25 cellular contexts compared by ENCODE assay signal in genomic region chr13:80605007-80605406, GRCh38.
"Had no signal": no experiment of that assay in that cellular context is flagged by ENCODE, and none has a peak within 500 bp of the region (broad histone marks: within the 10 kb centered on the region; RNA-seq: fewer than 3 reads in every experiment).

No MANE protein-coding gene starts in this region.

- H3K27me3 ChIP-seq: ascending aorta, body of pancreas had no signal

- DNase-seq: activated CD4-positive, alpha-beta T cell treated with anti-CD3 and anti-CD28 coated beads for 48 hours; activated CD4-positive, alpha-beta T cell treated with anti-CD3 and anti-CD28 coated beads, Interleukin-2, amount 50 U/mL, for 4 hours; activated CD4-positive, CD25-positive, alpha-beta regulatory T cell treated with anti-CD3 and anti-CD28 coated beads, Interleukin-2, amount 50 U/mL, for 72 hours; activated CD8-positive, alpha-beta memory T cell treated with anti-CD3 and anti-CD28 coated beads, Interleukin-2, amount 50 U/mL, for 48 hours; activated CD8-positive, alpha-beta T cell treated with anti-CD3 and anti-CD28 coated beads, Interleukin-2, amount 10 ng/mL, durations not matched to agents 7 days and 5 days; activated naive CD4-positive, alpha-beta T cell treated with anti-CD3 and anti-CD28 coated beads, Interleukin-2, amount 50 U/mL, for 16 hours; activated naive CD8-positive, alpha-beta T cell treated with anti-CD3 and anti-CD28 coated beads, Interleukin-2, amount 10 ng/mL, durations not matched to agents 7 days and 5 days; activated T-cell treated with anti-CD3 and anti-CD28 coated beads, Interleukin-2, amount 50 U/mL, for 1 hour; body of pancreas; NCI-H1092 treated with DMSO at 0.1 percent for 48 hours; NCI-H1417 treated with DMSO at 0.1 percent for 48 hours; NCI-H1694; NCI-H2029; NCI-H2107; NCI-H2171 treated with DMSO at 0.1 percent for 48 hours; NCI-H345; NCI-H510A; NCI-H526 treated with DMSO at 0.1 percent for 48 hours; NCI-H82; RPMI8226; SHP77 had no signal

- ATAC-seq: activated CD8-positive, alpha-beta T cell treated with anti-CD3 and anti-CD28 coated beads, Interleukin-2, amount 10 ng/mL, durations not matched to agents 7 days and 5 days; body of pancreas; Panc1; WTC11 had no signal

- H3K4me3 ChIP-seq: ascending aorta, body of pancreas had no signal

- H3K9me3 ChIP-seq: ascending aorta, body of pancreas had no signal

- H3K27ac ChIP-seq: ascending aorta, body of pancreas, KMS-11 had no signal

- H3K36me3 ChIP-seq: ascending aorta had no signal

- H3K4me1 ChIP-seq: ascending aorta, body of pancreas had no signal
